In genomic region chr21:44999428-44999971, GRCh38 we compare ENCODE assay signal across 13 cellular contexts.
"Had no signal": no experiment of that assay in that cellular context is flagged by ENCODE, and none has a peak within 500 bp of the region (broad histone marks: within the 10 kb centered on the region; RNA-seq: fewer than 3 reads in every experiment).

No MANE protein-coding gene starts in this region.

- H3K27me3 Mint-ChIP-seq: activated naive CD8-positive, alpha-beta T cell treated with anti-CD3 and anti-CD28 coated beads for 36 hours; type B pancreatic cell had no signal

- H3K4me2 ChIP-seq: neural progenitor cell had no signal

- H3K27ac Mint-ChIP-seq: activated B cell treated with CpG ODN at 0.5 μM for 24 hours; activated naive CD8-positive, alpha-beta T cell treated with anti-CD3 and anti-CD28 coated beads for 36 hours; neural progenitor cell; stimulated activated memory B cell treated with anti-CD40 and anti-IgM and Interleukin-4, amounts not matched to agents 10 μg/mL and 1 μg/mL and 100 μg/mL, for 72 hours; T-helper 1 cell treated with Interleukin-12 subunit alpha and Interleukin-12 subunit beta and Interleukin-4 antibody, amounts not matched to agents 30 μg/mL and 1 μg/mL, for 36 hours had no signal

- H3K4me3 ChIP-seq: esophagus muscularis mucosa, neural progenitor cell had no signal

- H3K9ac ChIP-seq: neural progenitor cell, parathyroid adenoma had no signal

- H3K27me3 ChIP-seq: esophagus muscularis mucosa, neural progenitor cell had no signal

- H3K4me1 Mint-ChIP-seq: activated naive CD8-positive, alpha-beta T cell treated with anti-CD3 and anti-CD28 coated beads for 36 hours had no signal

- H2AFZ ChIP-seq: neural progenitor cell, parathyroid adenoma had no signal

- H3K27ac ChIP-seq: neural progenitor cell, parathyroid adenoma had no signal

- H3K36me3 ChIP-seq: esophagus muscularis mucosa, neural progenitor cell had no signal

- ATAC-seq: activated T-cell treated with anti-CD3 and anti-CD28 coated beads, Interleukin-2, amount 50 U/mL, for 4 hours; stimulated activated memory B cell treated with anti-CD40 and anti-IgM and Interleukin-4, amounts not matched to agents 10 μg/mL and 1 μg/mL and 100 μg/mL, for 72 hours had no signal

- DNase-seq: activated B cell treated with CpG ODN at 0.5 μM for 24 hours; activated CD4-positive, alpha-beta T cell treated with anti-CD3 and anti-CD28 coated beads, Interleukin-2, amount 50 U/mL, for 1 hour; activated gamma-delta T cell; activated naive CD8-positive, alpha-beta T cell treated with anti-CD3 and anti-CD28 coated beads for 36 hours; activated T-cell treated with anti-CD3 and anti-CD28 coated beads, Interleukin-2, amount 50 U/mL, for 4 hours; mesenchymal stem cell; stimulated activated CD4-positive, alpha-beta T cell treated with anti-CD3 and anti-CD28 coated beads, Interleukin-1b, Interleukin-23, amount 100 ng/mL, for 48 hours had no signal

- H3K9me3 Mint-ChIP-seq: activated B cell treated with CpG ODN at 0.5 μM for 24 hours; activated naive CD8-positive, alpha-beta T cell treated with anti-CD3 and anti-CD28 coated beads for 36 hours; activated T-cell treated with anti-CD3 and anti-CD28 coated beads, Interleukin-2, amount 50 U/mL, for 4 hours; neural progenitor cell; stimulated activated memory B cell treated with anti-CD40 and anti-IgM and Interleukin-4, amounts not matched to agents 10 μg/mL and 1 μg/mL and 100 μg/mL, for 72 hours; T-helper 1 cell treated with Interleukin-12 subunit alpha and Interleukin-12 subunit beta and Interleukin-4 antibody, amounts not matched to agents 30 μg/mL and 1 μg/mL, for 36 hours; type B pancreatic cell had no signal

- H3K4me3 Mint-ChIP-seq: activated B cell treated with CpG ODN at 0.5 μM for 24 hours; activated naive CD8-positive, alpha-beta T cell treated with anti-CD3 and anti-CD28 coated beads for 36 hours; activated T-cell treated with anti-CD3 and anti-CD28 coated beads, Interleukin-2, amount 50 U/mL, for 4 hours; neural progenitor cell; stimulated activated memory B cell treated with anti-CD40 and anti-IgM and Interleukin-4, amounts not matched to agents 10 μg/mL and 1 μg/mL and 100 μg/mL, for 72 hours; T-helper 1 cell treated with Interleukin-12 subunit alpha and Interleukin-12 subunit beta and Interleukin-4 antibody, amounts not matched to agents 30 μg/mL and 1 μg/mL, for 36 hours had no signal

- H3K9me3 ChIP-seq: esophagus muscularis mucosa had no signal

- H3K4me1 ChIP-seq: parathyroid adenoma had no signal

- H3K36me3 Mint-ChIP-seq: activated naive CD8-positive, alpha-beta T cell treated with anti-CD3 and anti-CD28 coated beads for 36 hours; neural progenitor cell; stimulated activated memory B cell treated with anti-CD40 and anti-IgM and Interleukin-4, amounts not matched to agents 10 μg/mL and 1 μg/mL and 100 μg/mL, for 72 hours; type B pancreatic cell had no signal
